Comparison of ENCODE assay signal across 1 cellular context in genomic region chr3:14156201-14156600, GRCh38.
TF ChIP-seq lines count a peak whose summit lies in the region.

No MANE protein-coding gene starts in this region.

TF ChIP-seq in GM12878, 131 proteins besides CTCF, POLR2A, EP300 and RAD21:
- no peak for TF ChIP-seq MXI1 (IDR thresholded peaks at IDR 0.05; ENCODE audit: low read depth, low read length)
- TF ChIP-seq E4F1 (IDR thresholded peaks at IDR 0.05; ENCODE audit: borderline replicate concordance, partially characterized antibody), result no peak
- no peak for TF ChIP-seq NFXL1 (IDR thresholded peaks at IDR 0.05; ENCODE audit: borderline replicate concordance)
- no peak for TF ChIP-seq USF2 (IDR thresholded peaks at IDR 0.05; ENCODE audit: borderline replicate concordance, low read depth, low read length)
- TF ChIP-seq ESRRA (IDR thresholded peaks at IDR 0.05; ENCODE audit: low read length), result no peak
- no peak for TF ChIP-seq KLF5 (IDR thresholded peaks at IDR 0.05; ENCODE audit: partially characterized antibody)
- no peak for TF ChIP-seq ZSCAN29 (IDR thresholded peaks at IDR 0.05)
- TF ChIP-seq DPF2 (IDR thresholded peaks at IDR 0.05), result no peak
- TF ChIP-seq SIN3A (IDR thresholded peaks at IDR 0.05; ENCODE audit: low read depth, low read length), result no peak
- TF ChIP-seq CHD4 (IDR thresholded peaks at IDR 0.05), result no peak
- TF ChIP-seq HDAC2 (IDR thresholded peaks at IDR 0.05), result no peak
